Comparison of ENCODE assay signal across 17 cellular contexts in genomic region chr10:845526-845925, GRCh38.
DNase-seq lines count a peak whose midpoint lies in the region; ATAC-seq and TF ChIP-seq lines count a peak whose summit lies in the region.
"Had no signal": no experiment of that assay in that cellular context is flagged by ENCODE, and none has a peak within 500 bp of the region (broad histone marks: within the 10 kb centered on the region; RNA-seq: fewer than 3 reads in every experiment).

No MANE protein-coding gene starts in this region.

- 71 to 74% methylated on average over 3 of the region's 3 CpGs for WGBS in testis, 2 donors

- no peaks in the 10 kb centered on the region for H3K9me3 ChIP-seq in testis
- H3K9me3 ChIP-seq: ovary had no signal

- H3K4me1 ChIP-seq in testis: peaks cover 12% of the 10 kb centered on the region

- H3K27ac Mint-ChIP-seq in activated naive CD4-positive, alpha-beta T cell treated with anti-CD3 and anti-CD28 coated beads, Interleukin-2, amount 50 U/mL, for 72 hours: peak overlapping the region; percentile 66 to 75
- peak overlapping the region; percentile 45 for H3K27ac Mint-ChIP-seq in activated T-helper 17 cell treated with anti-CD3 and anti-CD28 coated beads, Interleukin-2, amount 50 U/mL, for 72 hours
- H3K27ac Mint-ChIP-seq in memory B cell (peak overlapping the region; percentile 70), type B pancreatic cell (peak overlapping the region; percentile 50)

- H3K36me3 Mint-ChIP-seq in activated naive CD4-positive, alpha-beta T cell treated with anti-CD3 and anti-CD28 coated beads, Interleukin-2, amount 50 U/mL, for 72 hours: peaks cover 9 to 27% of the 10 kb centered on the region in 2 donors
- H3K36me3 Mint-ChIP-seq in activated T-helper 17 cell treated with anti-CD3 and anti-CD28 coated beads, Interleukin-2, amount 50 U/mL, for 72 hours (ENCODE audit: low read depth): peaks cover 100% of the 10 kb centered on the region
- H3K36me3 Mint-ChIP-seq in memory B cell (peaks cover 46% of the 10 kb centered on the region), type B pancreatic cell (peaks cover 45% of the 10 kb centered on the region)

- ATAC-seq in activated naive CD4-positive, alpha-beta T cell treated with anti-CD3 and anti-CD28 coated beads, Interleukin-2, amount 50 U/mL, for 72 hours: no peak
- no peak for ATAC-seq in activated T-helper 17 cell treated with anti-CD3 and anti-CD28 coated beads, Interleukin-2, amount 50 U/mL, for 72 hours (replicated peaks)
- no peak for ATAC-seq in memory B cell (ENCODE audit: low read depth)

- DNase-seq in activated naive CD4-positive, alpha-beta T cell treated with anti-CD3 and anti-CD28 coated beads, Interleukin-2, amount 50 U/mL, for 72 hours (ENCODE audit: low spot score in 2 of 2): no peak
- DNase-seq in activated naive CD4-positive, alpha-beta T cell treated with anti-CD3 and anti-CD28 coated beads, Interleukin-2, amount 50 U/mL, for 16 hours: no peak
- DNase-seq in memory B cell (ENCODE audit: low spot score in 2 of 2): no peak
- DNase-seq in type B pancreatic cell (ENCODE audit: extremely low spot score, unreplicated experiment): no peak
- no peak for DNase-seq in cerebellar cortex (ENCODE audit: low spot score)
- no peak for DNase-seq in testis
- no peak for DNase-seq in activated gamma-delta T cell treated with Interleukin-2 at 50 U/mL for 16 hours
- DNase-seq: DND-41, dorsolateral prefrontal cortex, HCEC 1CT, KBM-7, NCI-H1436 treated with DMSO at 0.1 percent for 48 hours, ovary had no signal

- no peak for TF ChIP-seq POLR2A in testis (IDR thresholded peaks at IDR 0.05)

- no peaks in the 10 kb centered on the region for H3K36me3 ChIP-seq in testis (ENCODE audit: low read depth, missing control alignments)
- H3K36me3 ChIP-seq: ovary had no signal

- no peak overlapping the region for H3K4me3 ChIP-seq in testis
- H3K4me3 ChIP-seq: dorsolateral prefrontal cortex, ovary, SK-N-MC, skin epidermis had no signal

- peak overlapping the region in 1 of 2 donors; percentile 15 for H3K27ac ChIP-seq in testis
- H3K27ac ChIP-seq: ovary, SK-N-MC, VCaP had no signal

- no peak overlapping the region for H3K4me3 Mint-ChIP-seq in activated T-helper 17 cell treated with anti-CD3 and anti-CD28 coated beads, Interleukin-2, amount 50 U/mL, for 72 hours
- H3K4me3 Mint-ChIP-seq in memory B cell (no peak overlapping the region), type B pancreatic cell (no peak overlapping the region)

- TF ChIP-seq CTCF in type B pancreatic cell (conservative IDR thresholded peaks at IDR 0.05) (no peak), testis (IDR thresholded peaks at IDR 0.05) (no peak)

- H3K27me3 Mint-ChIP-seq in activated T-helper 17 cell treated with anti-CD3 and anti-CD28 coated beads, Interleukin-2, amount 50 U/mL, for 72 hours: no peaks in the 10 kb centered on the region
- H3K27me3 Mint-ChIP-seq in memory B cell: no peaks in the 10 kb centered on the region
- no peaks in the 10 kb centered on the region for H3K27me3 Mint-ChIP-seq in type B pancreatic cell

- H3K4me1 Mint-ChIP-seq in activated T-helper 17 cell treated with anti-CD3 and anti-CD28 coated beads, Interleukin-2, amount 50 U/mL, for 72 hours: peaks cover 23% of the 10 kb centered on the region
- H3K4me1 Mint-ChIP-seq in memory B cell (peaks cover 30% of the 10 kb centered on the region), type B pancreatic cell (ENCODE audit: unreplicated experiment) (peaks cover 23% of the 10 kb centered on the region)

- H3K9me3 Mint-ChIP-seq in activated naive CD4-positive, alpha-beta T cell treated with anti-CD3 and anti-CD28 coated beads, Interleukin-2, amount 50 U/mL, for 72 hours: no peaks in the 10 kb centered on the region
- no peaks in the 10 kb centered on the region for H3K9me3 Mint-ChIP-seq in activated T-helper 17 cell treated with anti-CD3 and anti-CD28 coated beads, Interleukin-2, amount 50 U/mL, for 72 hours
- H3K9me3 Mint-ChIP-seq in memory B cell (peaks cover 4% of the 10 kb centered on the region), type B pancreatic cell (no peaks in the 10 kb centered on the region)

- intact Hi-C loops in testis (cut with DNase I; ENCODE audit: low total_unique reads): no loop called here

- no peaks in the 10 kb centered on the region for H3K27me3 ChIP-seq in testis
- H3K27me3 ChIP-seq: dorsolateral prefrontal cortex, ovary had no signal
